In genomic region chr16:7835032-7835431, GRCh38 we compare ENCODE assay signal across 19 cellular contexts.
DNase-seq lines count a peak whose midpoint lies in the region; ATAC-seq lines count a peak whose summit lies in the region.
"Had no signal": no experiment of that assay in that cellular context is flagged by ENCODE, and none has a peak within 500 bp of the region (broad histone marks: within the 10 kb centered on the region; RNA-seq: fewer than 3 reads in every experiment).

No MANE protein-coding gene starts in this region.

- ATAC-seq in effector memory CD8-positive, alpha-beta T cell (replicated peaks), result no peak

- H2BK120ac ChIP-seq in mesendoderm (ENCODE audit: low read depth, low read length), result no peak overlapping the region

- no peaks in the 10 kb centered on the region for H3K27me3 ChIP-seq in mesendoderm (ENCODE audit: insufficient read depth, low read length, poor library complexity)
- H3K27me3 ChIP-seq: BLaER1 treated with 17β-estradiol and CSF1 and Interleukin-3, amounts not matched to agents 10 nM and 100 nM; Peyer's patch; SJSA1 had no signal

- H3K4me1 ChIP-seq in mesendoderm (ENCODE audit: control insufficient read depth, low read depth, low read length), result no peaks in the 10 kb centered on the region
- H3K4me1 ChIP-seq: BLaER1 treated with 17β-estradiol and CSF1 and Interleukin-3, amounts not matched to agents 10 nM and 100 nM; Peyer's patch; SJSA1 had no signal

- in situ Hi-C loops in ACHN (cut with HindIII; ENCODE audit: low pct_ligation_motif_present, low pct_unique_long_range_greater_than_20kb, low sequenced_read_pairs), result no loop called here

- H3K27me3 Mint-ChIP-seq in effector memory CD8-positive, alpha-beta T cell, result no peaks in the 10 kb centered on the region

- H3K36me3 Mint-ChIP-seq in effector memory CD8-positive, alpha-beta T cell (ENCODE audit: insufficient read depth), result no peaks in the 10 kb centered on the region

- H4K5ac ChIP-seq in mesendoderm (ENCODE audit: low read length), result no peak overlapping the region

- no peak overlapping the region for H2AK5ac ChIP-seq in mesendoderm (ENCODE audit: low read length)

- H3K9me3 Mint-ChIP-seq in effector memory CD8-positive, alpha-beta T cell, result peaks cover 14 to 21% of the 10 kb centered on the region in 2 donors

- no peak overlapping the region for H4K8ac ChIP-seq in mesendoderm (ENCODE audit: low read depth, low read length)

- H3K56ac ChIP-seq in mesendoderm (ENCODE audit: low read length), result no peak overlapping the region

- H3K18ac ChIP-seq in mesendoderm (ENCODE audit: low read length), result no peak overlapping the region

- no peak overlapping the region for H3K27ac ChIP-seq in mesendoderm (ENCODE audit: low read depth, low read length)
- H3K27ac ChIP-seq: BLaER1 treated with 17β-estradiol and CSF1 and Interleukin-3, amounts not matched to agents 10 nM and 100 nM; HL-60; Peyer's patch; SJSA1 had no signal

- DNase-seq in NCI-H1105 (lab: John Stamatoyannopoulos, UW), result peak; percentile 8
- peak; percentile 44 for DNase-seq in NCI-H2081 treated with DMSO at 0.1 percent for 48 hours (lab: John Stamatoyannopoulos, UW)
- DNase-seq in NCI-H82 (lab: John Stamatoyannopoulos, UW), result peak; percentile 97
- DNase-seq in mesendoderm, result peak; percentile 56
- DNase-seq in activated T-cell treated with anti-CD3 and anti-CD28 coated beads, Interleukin-2, amount 50 U/mL, for 48 hours, result no peak
- no peak for DNase-seq in ACHN
- no peak for DNase-seq in effector memory CD8-positive, alpha-beta T cell
- DNase-seq: DMS 273 treated with DMSO at 0.1 percent for 48 hours, DND-41, GDM1, HCEC 1CT, IMR-90, NCI-H1436 treated with DMSO at 0.1 percent for 48 hours, NCI-H2171, Peyer's patch, T-helper 2 cell had no signal

- no peaks in the 10 kb centered on the region for H3K79me1 ChIP-seq in mesendoderm (ENCODE audit: low read length)

- peaks cover 0 to 4% of the 10 kb centered on the region in 2 donors for H3K4me1 Mint-ChIP-seq in effector memory CD8-positive, alpha-beta T cell (ENCODE audit: low read depth in 2 of 2)

- H3K36me3 ChIP-seq in mesendoderm (ENCODE audit: control insufficient read depth, insufficient read depth, low read length), result no peaks in the 10 kb centered on the region
- H3K36me3 ChIP-seq: BLaER1 treated with 17β-estradiol and CSF1 and Interleukin-3, amounts not matched to agents 10 nM and 100 nM; Peyer's patch; SJSA1 had no signal

- H3K27ac Mint-ChIP-seq in effector memory CD8-positive, alpha-beta T cell, result no peak overlapping the region

- H3K4me2 ChIP-seq in mesendoderm (ENCODE audit: low read length), result no peak overlapping the region
- H3K4me2 ChIP-seq: BLaER1 treated with 17β-estradiol and CSF1 and Interleukin-3, amounts not matched to agents 10 nM and 100 nM had no signal

- no peak overlapping the region for H3K4me3 ChIP-seq in mesendoderm (ENCODE audit: low read length)
- H3K4me3 ChIP-seq: BLaER1 treated with 17β-estradiol and CSF1 and Interleukin-3, amounts not matched to agents 10 nM and 100 nM; Peyer's patch; SJSA1 had no signal

- H3K79me2 ChIP-seq in mesendoderm (ENCODE audit: control insufficient read depth, insufficient read depth, low read length), result no peaks in the 10 kb centered on the region

- no peak overlapping the region for H3K4me3 Mint-ChIP-seq in effector memory CD8-positive, alpha-beta T cell

- H3K9ac ChIP-seq in mesendoderm (ENCODE audit: low read length), result no peak overlapping the region
- H3K9ac ChIP-seq: BLaER1 treated with 17β-estradiol and CSF1 and Interleukin-3, amounts not matched to agents 10 nM and 100 nM had no signal

- no peak overlapping the region for H2BK15ac ChIP-seq in mesendoderm (replicated peaks; ENCODE audit: low read depth)

- no peak overlapping the region for H3K4ac ChIP-seq in mesendoderm (ENCODE audit: low read depth, low read length)

- no peak overlapping the region for H3K23ac ChIP-seq in mesendoderm (ENCODE audit: low read length)

- no peak overlapping the region for H2BK5ac ChIP-seq in mesendoderm (ENCODE audit: low read length)

Comparison
In these comparisons a context has a peak if more than half of its experiments do, and no peak if none do; other contexts are left out.
1. DNase-seq: peak in NCI-H1105 (single experiment), NCI-H2081 treated with DMSO at 0.1 percent for 48 hours (single experiment), NCI-H82 (single experiment) and mesendoderm (single experiment); none in activated T-cell treated with anti-CD3 and anti-CD28 coated beads, Interleukin-2, amount 50 U/mL, for 48 hours (0 of 2), ACHN (single experiment) and effector memory CD8-positive, alpha-beta T cell (0 of 3).